1 cellular context compared by ENCODE assay signal in genomic region chr3:58063424-58063823, GRCh38.
A peak's percentile ranks its signal among the peaks of the same experiment; 100 is the strongest.
TF ChIP-seq lines count a peak whose summit lies in the region.

No MANE protein-coding gene starts in this region.

TF ChIP-seq in HEK293, 187 proteins besides CTCF, POLR2A, EP300 and RAD21 (continued from another document):
- no peak for TF ChIP-seq ZNF280D (tag by site-specific recombination; IDR thresholded peaks at IDR 0.05)
- TF ChIP-seq PRDM6 (tag by site-specific recombination; IDR thresholded peaks at IDR 0.05), result peak; percentile 97
- TF ChIP-seq ZEB2 (tag by site-specific recombination; IDR thresholded peaks at IDR 0.05), result no peak
- TF ChIP-seq ZNF175 (tag by site-specific recombination; IDR thresholded peaks at IDR 0.05), result no peak
- TF ChIP-seq IKZF3 (tag by site-specific recombination; IDR thresholded peaks at IDR 0.05), result peak; percentile 37; the same call in 1 of the 2 replicates
- no peak for TF ChIP-seq ZNF76 (tag by site-specific recombination; IDR thresholded peaks at IDR 0.05; ENCODE audit: borderline replicate concordance, low read depth)
- no peak for TF ChIP-seq TCF7L2 (IDR thresholded peaks at IDR 0.05; ENCODE audit: borderline replicate concordance, low read depth, low read length)
- TF ChIP-seq SP7 (tag by site-specific recombination; IDR thresholded peaks at IDR 0.05), result peak; percentile 68
- TF ChIP-seq ZNF48 (tag by site-specific recombination; IDR thresholded peaks at IDR 0.05), result no peak
- no peak for TF ChIP-seq ZNF18 (tag by site-specific recombination; IDR thresholded peaks at IDR 0.05)
- no peak for TF ChIP-seq HOXC10 (CRISPR knock-in tag; IDR thresholded peaks at IDR 0.05)
- TF ChIP-seq ZNF660 (tag by site-specific recombination; IDR thresholded peaks at IDR 0.05), result 0 out of 2 replicates have a peak, but pooled peaks have one; percentile 23
- no peak for TF ChIP-seq ZNF530 (tag by site-specific recombination; IDR thresholded peaks at IDR 0.05; ENCODE audit: low read depth)
- TF ChIP-seq ZNF398 (tag by site-specific recombination; IDR thresholded peaks at IDR 0.05), result 0 out of 2 replicates have a peak, but pooled peaks have one; percentile 29
- no peak for TF ChIP-seq ZNF292 (tag by site-specific recombination; IDR thresholded peaks at IDR 0.05; ENCODE audit: borderline replicate concordance, low read depth)
- no peak for TF ChIP-seq ZNF600 (tag by site-specific recombination; IDR thresholded peaks at IDR 0.05)
- no peak for TF ChIP-seq ZBTB48 (tag by site-specific recombination; IDR thresholded peaks at IDR 0.05)
- 0 out of 2 replicates have a peak, but pooled peaks have one; percentile 36 for TF ChIP-seq ZSCAN30 (tag by site-specific recombination; IDR thresholded peaks at IDR 0.05)
- TF ChIP-seq HIC1 (tag by site-specific recombination; IDR thresholded peaks at IDR 0.05), result no peak
- TF ChIP-seq WT1 (tag by site-specific recombination; IDR thresholded peaks at IDR 0.05), result peak; percentile 89
- TF ChIP-seq OVOL3 (tag by site-specific recombination; IDR thresholded peaks at IDR 0.05), result no peak
- TF ChIP-seq ZNF423 (tag by site-specific recombination; IDR thresholded peaks at IDR 0.05), result no peak
- TF ChIP-seq MZF1 (tag by site-specific recombination; IDR thresholded peaks at IDR 0.05; ENCODE audit: borderline replicate concordance), result 0 out of 2 replicates have a peak, but pooled peaks have one; percentile 36
- TF ChIP-seq SCRT2 (tag by site-specific recombination; IDR thresholded peaks at IDR 0.05), result no peak
